In the genomic region with DNA sequence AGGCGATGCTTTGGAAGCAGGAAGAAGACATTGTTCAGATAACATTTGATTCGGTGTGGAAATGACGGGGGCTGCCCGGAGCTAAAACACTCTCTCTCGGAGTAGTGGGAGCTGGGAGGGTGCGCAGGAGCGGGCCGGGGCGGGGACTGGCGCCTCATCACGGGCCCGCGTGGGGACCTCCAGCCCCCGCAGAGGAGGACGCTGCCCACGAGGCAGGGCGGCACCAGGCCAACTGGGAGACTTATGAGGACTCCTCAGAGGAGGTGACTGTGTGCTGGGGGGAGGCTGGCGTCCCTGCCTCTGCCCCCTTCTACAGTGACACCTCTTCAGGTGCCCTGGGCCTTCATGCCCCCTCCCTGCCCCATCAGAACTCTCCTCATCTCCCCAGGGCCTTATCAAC, we compare ENCODE assay signal across 16 cellular contexts. TPM values are rescaled to one million over a fixed set of nuclear protein-coding genes. Genes with fewer than 3 reads are reported as not detected.
DNase-seq lines count a peak whose midpoint lies in the region; ATAC-seq and TF ChIP-seq lines count a peak whose summit lies in the region.
"Had no signal": no experiment of that assay in that cellular context is flagged by ENCODE, and none has a peak within 500 bp of the region (broad histone marks: within the 10 kb centered on the region; RNA-seq: fewer than 3 reads in every experiment).

No MANE protein-coding gene starts in this region.

- peaks cover 15 to 22% of the 10 kb centered on the region in 2 donors for H3K27me3 Mint-ChIP-seq in effector memory CD8-positive, alpha-beta T cell
- H3K27me3 Mint-ChIP-seq: activated CD4-positive, alpha-beta T cell treated with anti-CD3 and anti-CD28 coated beads for 36 hours had no signal

- ATAC-seq in HG03439 (IDR thresholded peaks at IDR 0.05; ENCODE audit: unreplicated experiment): no peak
- no peak for ATAC-seq in effector memory CD8-positive, alpha-beta T cell (replicated peaks)
- ATAC-seq: activated CD4-positive, alpha-beta T cell treated with anti-CD3 and anti-CD28 coated beads for 36 hours; PC-3 had no signal

- H3K4me1 ChIP-seq in mucosa of stomach (ENCODE audit: control insufficient read depth, insufficient read depth, low read length) (peaks cover 4% of the 10 kb centered on the region), thymus (ENCODE audit: control insufficient read depth, insufficient read depth, low read length) (no peaks in the 10 kb centered on the region)
- H3K4me1 ChIP-seq: foreskin keratinocyte had no signal

- H3K4me3 ChIP-seq in WI38 (ENCODE audit: low read depth, low read length): peak overlapping the region; percentile 44
- H3K4me3 ChIP-seq in epithelial cell of esophagus (ENCODE audit: low read length): peak overlapping the region; percentile 39
- H3K4me3 ChIP-seq in mucosa of stomach (ENCODE audit: low read length): peak overlapping the region; percentile 38
- H3K4me3 ChIP-seq in thymus (ENCODE audit: low read length): peak overlapping the region; percentile 41

- TF ChIP-seq CTCF in WI38 (IDR thresholded peaks at IDR 0.05; ENCODE audit: low read depth, low read length): no peak
- no peak for TF ChIP-seq CTCF in epithelial cell of esophagus (IDR thresholded peaks at IDR 0.05; ENCODE audit: insufficient read depth, low read depth, low read length, missing control alignments)

- DNase-seq in epithelial cell of esophagus (ENCODE audit: low read depth) (no peak), LoVo (ENCODE audit: low spot score) (no peak)
- no peak for DNase-seq in effector memory CD8-positive, alpha-beta T cell
- DNase-seq: activated CD4-positive, alpha-beta T cell treated with anti-CD3 and anti-CD28 coated beads for 36 hours; caudate nucleus; foreskin keratinocyte; Karpas-422; NCI-H2171 treated with DMSO at 0.1 percent for 48 hours; PC-3; stimulated activated CD4-positive, alpha-beta T cell treated with anti-CD3 and anti-CD28 coated beads, Interleukin-2, amount 100 ng/mL, for 48 hours; stimulated activated naive CD4-positive, alpha-beta T cell treated with Interleukin-2 at 50 U/mL for 16 hours; T-helper 1 cell had no signal

- H3K27ac ChIP-seq in thymus (ENCODE audit: low read depth): no peak overlapping the region
- H3K27ac ChIP-seq: foreskin keratinocyte had no signal

- H3K36me3 ChIP-seq in mucosa of stomach (ENCODE audit: control insufficient read depth, insufficient read depth, low read length): no peaks in the 10 kb centered on the region
- H3K36me3 ChIP-seq in thymus (ENCODE audit: control insufficient read depth, insufficient read depth): no peaks in the 10 kb centered on the region

- H3K9me3 Mint-ChIP-seq in effector memory CD8-positive, alpha-beta T cell: no peaks in the 10 kb centered on the region

- H3K9me3 ChIP-seq in mucosa of stomach (ENCODE audit: control insufficient read depth, low read length) (no peaks in the 10 kb centered on the region), thymus (ENCODE audit: control insufficient read depth) (no peaks in the 10 kb centered on the region)

- no peaks in the 10 kb centered on the region for H3K36me3 Mint-ChIP-seq in effector memory CD8-positive, alpha-beta T cell (ENCODE audit: insufficient read depth)

- H3K27ac Mint-ChIP-seq in effector memory CD8-positive, alpha-beta T cell: no peak overlapping the region
- H3K27ac Mint-ChIP-seq: activated CD4-positive, alpha-beta T cell treated with anti-CD3 and anti-CD28 coated beads for 36 hours had no signal

- 86% methylated on average over 18 of the region's 18 CpGs for WGBS in thymus

- H3K4me3 Mint-ChIP-seq in effector memory CD8-positive, alpha-beta T cell: no peak overlapping the region
- H3K4me3 Mint-ChIP-seq: activated CD4-positive, alpha-beta T cell treated with anti-CD3 and anti-CD28 coated beads for 36 hours had no signal

- H3K27me3 ChIP-seq in mucosa of stomach (ENCODE audit: control insufficient read depth, insufficient read depth, low read length): no peaks in the 10 kb centered on the region
- no peaks in the 10 kb centered on the region for H3K27me3 ChIP-seq in thymus (ENCODE audit: control insufficient read depth, insufficient read depth)
- H3K27me3 ChIP-seq: foreskin keratinocyte had no signal

- H3K9ac ChIP-seq in mucosa of stomach (ENCODE audit: low read length): no peak overlapping the region

- no peaks in the 10 kb centered on the region for H3K4me1 Mint-ChIP-seq in effector memory CD8-positive, alpha-beta T cell (ENCODE audit: low read depth in 2 of 2)
- H3K4me1 Mint-ChIP-seq: activated CD4-positive, alpha-beta T cell treated with anti-CD3 and anti-CD28 coated beads for 36 hours had no signal

RNA-seq across cellular contexts. Expression of a gene that starts 15.2 kb away (rescaled TPM):
- 0.64 TPM for polyA plus RNA-seq in thymus
- polyA plus RNA-seq: foreskin keratinocyte had no signal

RNA-seq across cellular contexts. Expression of a gene that starts 42.1 kb away (rescaled TPM):
- polyA plus RNA-seq in thymus: 0.50 TPM
- polyA plus RNA-seq: foreskin keratinocyte had no signal
